22 cellular contexts compared by ENCODE assay signal in the genomic region with DNA sequence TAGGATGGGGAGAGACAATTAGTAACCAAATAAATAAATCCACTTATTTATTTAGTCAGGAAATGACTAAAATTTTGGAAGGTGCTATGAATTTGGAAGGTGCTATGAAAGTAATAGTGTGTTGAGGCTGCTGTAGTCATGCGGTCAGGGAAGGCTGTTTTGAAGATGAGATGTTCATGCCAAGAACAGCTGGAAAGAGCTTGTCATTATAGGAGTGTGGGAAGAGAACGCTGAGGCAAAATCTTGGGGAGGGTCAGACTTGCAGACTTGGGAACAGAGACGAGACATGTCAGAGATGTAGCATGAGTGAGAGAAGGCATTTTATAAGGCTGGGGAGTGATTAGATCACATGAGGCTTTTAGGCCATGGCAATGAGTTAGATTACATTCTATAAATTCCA.
DNase-seq lines count a peak whose midpoint lies in the region; TF ChIP-seq lines count a peak whose summit lies in the region.
"Had no signal": no experiment of that assay in that cellular context is flagged by ENCODE, and none has a peak within 500 bp of the region (broad histone marks: within the 10 kb centered on the region; RNA-seq: fewer than 3 reads in every experiment).

No MANE protein-coding gene starts in this region.

- H3K9me3 Mint-ChIP-seq in HFFc6 (no peaks in the 10 kb centered on the region), endothelial cell (ENCODE audit: unreplicated experiment) (no peaks in the 10 kb centered on the region), immature natural killer cell (peaks cover 3 to 22% (median 11%) of the 10 kb centered on the region in 6 donors)

- no peaks in the 10 kb centered on the region; the same call in none of the 2 replicates for H3K27me3 Mint-ChIP-seq in HFFc6 (ENCODE audit: insufficient read depth)
- no peaks in the 10 kb centered on the region for H3K27me3 Mint-ChIP-seq in endothelial cell (ENCODE audit: unreplicated experiment)
- peaks cover 0 to 3% (median 0%) of the 10 kb centered on the region in 3 donors for H3K27me3 Mint-ChIP-seq in immature natural killer cell (ENCODE audit: low read depth in 3 of 3)

- no peaks in the 10 kb centered on the region; the same call in 1 of the 2 replicates for H3K9me3 ChIP-seq in AG04450 (ENCODE audit: control insufficient read depth, insufficient read depth, low read length)

- CTCF ChIA-PET in AG04450 (lab: Charles Lee) = no interaction called here

- H3K4me3 Mint-ChIP-seq in HFFc6 = peak overlapping the region; percentile 0; the same call in 1 of the 2 replicates
- no peak overlapping the region for H3K4me3 Mint-ChIP-seq in endothelial cell (ENCODE audit: unreplicated experiment)
- no peak overlapping the region for H3K4me3 Mint-ChIP-seq in immature natural killer cell
- H3K4me3 Mint-ChIP-seq: H9; naive thymus-derived CD8-positive, alpha-beta T cell; stimulated activated naive CD8-positive, alpha-beta T cell treated with anti-CD3 and anti-CD28 coated beads, Interleukin-15, Interleukin-2, amounts not matched to agents 100 ng/mL and 50 ng/mL, for 24 hours had no signal

- peaks cover 43% of the 10 kb centered on the region for H3K4me1 Mint-ChIP-seq in HFFc6 (ENCODE audit: low read depth)
- no peaks in the 10 kb centered on the region for H3K4me1 Mint-ChIP-seq in endothelial cell (ENCODE audit: unreplicated experiment)
- no peaks in the 10 kb centered on the region for H3K4me1 Mint-ChIP-seq in immature natural killer cell
- H3K4me1 Mint-ChIP-seq: H9; naive thymus-derived CD8-positive, alpha-beta T cell had no signal

- peak; percentile 24 for DNase-seq in AG04450 (ENCODE audit: low read depth, low spot score)
- peak; percentile 11 for DNase-seq in HFFc6
- DNase-seq in epithelial cell of esophagus (ENCODE audit: low read depth) = peak; percentile 30
- DNase-seq in left kidney (ENCODE audit: low read depth, low spot score) = peak; percentile 15
- DNase-seq in NCI-H1048 (lab: John Stamatoyannopoulos, UW) = no peak
- no peak for DNase-seq in AML-193 (lab: John Stamatoyannopoulos, UW)
- DNase-seq in endothelial cell (ENCODE audit: low spot score) = no peak
- no peak for DNase-seq in immature natural killer cell
- DNase-seq: activated CD4-positive, alpha-beta T cell treated with anti-CD3 and anti-CD28 coated beads for 48 hours; activated CD8-positive, alpha-beta memory T cell treated with anti-CD3 and anti-CD28 coated beads, Interleukin-2, amount 50 U/mL, for 48 hours; activated naive CD4-positive, alpha-beta T cell; COR-L47; dermis blood vessel endothelial cell; H9; MM.1S; naive thymus-derived CD8-positive, alpha-beta T cell; NCI-H2029; NCI-H510A treated with DMSO at 0.1 percent for 48 hours; T-helper 9 cell had no signal

- H3K4me3 ChIP-seq in AG04450 (ENCODE audit: low read depth, low read length) = no peak overlapping the region
- no peak overlapping the region for H3K4me3 ChIP-seq in epithelial cell of esophagus (ENCODE audit: low read length)
- H3K4me3 ChIP-seq: ascending aorta, lung had no signal

- H3K27ac ChIP-seq in AG04450 (ENCODE audit: low read depth, low read length) = no peak overlapping the region
- H3K27ac ChIP-seq: ascending aorta had no signal

- no peaks in the 10 kb centered on the region for H3K27me3 ChIP-seq in AG04450 (ENCODE audit: control insufficient read depth, insufficient read depth, low read length)
- H3K27me3 ChIP-seq: ascending aorta had no signal

- POLR2A ChIA-PET in AG04450 (lab: Yijun Ruan, JAX) = no interaction called here

- H3K27ac Mint-ChIP-seq in HFFc6 (no peak overlapping the region), endothelial cell (ENCODE audit: unreplicated experiment) (no peak overlapping the region), immature natural killer cell (no peak overlapping the region)
- H3K27ac Mint-ChIP-seq: H9; naive thymus-derived CD8-positive, alpha-beta T cell; stimulated activated naive CD8-positive, alpha-beta T cell treated with anti-CD3 and anti-CD28 coated beads, Interleukin-15, Interleukin-2, amounts not matched to agents 100 ng/mL and 50 ng/mL, for 24 hours had no signal

- no peaks in the 10 kb centered on the region for H3K36me3 Mint-ChIP-seq in HFFc6 (ENCODE audit: low read depth)
- no peaks in the 10 kb centered on the region for H3K36me3 Mint-ChIP-seq in endothelial cell (ENCODE audit: low read depth, unreplicated experiment)
- H3K36me3 Mint-ChIP-seq in immature natural killer cell = no peaks in the 10 kb centered on the region

- TF ChIP-seq CTCF in AG04450 (IDR thresholded peaks at IDR 0.05; ENCODE audit: low read depth, low read length) (no peak), HFFc6 (IDR thresholded peaks at IDR 0.05) (no peak), epithelial cell of esophagus (IDR thresholded peaks at IDR 0.05; ENCODE audit: insufficient read depth, low read depth, low read length, missing control alignments) (no peak), endothelial cell (IDR thresholded peaks at IDR 0.05; ENCODE audit: unreplicated experiment) (no peak)

Comparison
In these comparisons a context has a peak if more than half of its experiments do, and no peak if none do; other contexts are left out.
1. DNase-seq: peak in AG04450 (single experiment), HFFc6 (single experiment), epithelial cell of esophagus (single experiment) and left kidney (single experiment); none in NCI-H1048 (single experiment), AML-193 (0 of 2), endothelial cell (single experiment) and immature natural killer cell (0 of 3).